In the genomic region with DNA sequence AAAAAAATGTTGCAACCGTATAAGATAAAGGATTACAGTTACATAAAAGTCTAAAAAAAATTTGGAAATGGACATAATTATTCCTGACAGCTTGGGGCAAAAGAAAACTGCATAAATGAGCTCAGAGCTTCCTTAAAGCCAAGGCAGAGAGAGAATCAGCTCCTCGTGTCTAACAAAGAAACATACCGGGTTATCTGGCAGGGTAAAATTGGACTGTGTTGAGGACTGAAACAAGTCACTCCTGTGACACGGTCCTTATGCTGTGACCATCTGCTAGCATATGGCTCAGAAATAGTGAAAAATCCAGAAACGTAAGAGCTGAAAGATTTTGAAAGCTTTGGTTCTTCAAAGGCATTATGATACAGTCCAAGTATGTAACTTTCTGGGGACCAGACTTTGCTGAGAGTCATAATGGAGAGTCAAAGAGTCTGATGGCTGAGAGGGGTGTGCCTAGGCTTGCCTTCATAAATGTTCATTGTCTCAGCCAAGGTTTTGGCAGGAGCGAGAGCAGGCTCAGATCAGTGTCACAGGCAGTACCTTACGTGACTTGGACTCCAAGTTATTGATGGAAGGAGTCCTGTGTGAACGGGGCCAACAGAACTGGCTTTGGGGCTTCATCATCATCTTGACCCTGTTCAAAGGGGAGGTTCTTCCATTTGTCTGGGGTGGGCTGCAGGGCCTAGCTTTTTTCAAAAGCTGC, we compare ENCODE assay signal across 13 cellular contexts. TPM values are rescaled to one million over a fixed set of nuclear protein-coding genes. Genes with fewer than 3 reads are reported as not detected.
DNase-seq lines count a peak whose midpoint lies in the region; ATAC-seq and TF ChIP-seq lines count a peak whose summit lies in the region.
"Had no signal": no experiment of that assay in that cellular context is flagged by ENCODE, and none has a peak within 500 bp of the region (broad histone marks: within the 10 kb centered on the region; RNA-seq: fewer than 3 reads in every experiment).

No MANE protein-coding gene starts in this region.

- H3K9me3 ChIP-seq in spleen, result no peaks in the 10 kb centered on the region

- H3K27me3 ChIP-seq in foreskin keratinocyte (no peaks in the 10 kb centered on the region), spleen (replicated peaks in 1 of 7) (no peaks in the 10 kb centered on the region)
- H3K27me3 ChIP-seq: hepatocyte had no signal

- TF ChIP-seq CTCF in foreskin keratinocyte (conservative IDR thresholded peaks at IDR 0.05) (no peak), spleen (IDR thresholded peaks at IDR 0.05 in 8 of 11, conservative IDR thresholded peaks at IDR 0.05 in 3 of 11) (no peak)

- TF ChIP-seq POLR2A in spleen (IDR thresholded peaks at IDR 0.05), result no peak

- H3K27me3 Mint-ChIP-seq in activated naive CD8-positive, alpha-beta T cell treated with anti-CD3 and anti-CD28 coated beads, Interleukin-2, amount 10 ng/mL, durations not matched to agents 7 days and 5 days, result no peaks in the 10 kb centered on the region
- H3K27me3 Mint-ChIP-seq in activated naive CD8-positive, alpha-beta T cell treated with anti-CD3 and anti-CD28 coated beads for 36 hours, result no peaks in the 10 kb centered on the region
- H3K27me3 Mint-ChIP-seq in T-cell, result no peaks in the 10 kb centered on the region

- peaks cover 0 to 84% (median 44%) of the 10 kb centered on the region in 6 donors for H3K36me3 ChIP-seq in spleen

- no peak overlapping the region for H3K4me3 Mint-ChIP-seq in activated naive CD8-positive, alpha-beta T cell treated with anti-CD3 and anti-CD28 coated beads, Interleukin-2, amount 10 ng/mL, durations not matched to agents 7 days and 5 days
- no peak overlapping the region for H3K4me3 Mint-ChIP-seq in activated naive CD8-positive, alpha-beta T cell treated with anti-CD3 and anti-CD28 coated beads for 36 hours
- no peak overlapping the region for H3K4me3 Mint-ChIP-seq in T-cell

- no peak overlapping the region for H3K4me3 ChIP-seq in spleen
- H3K4me3 ChIP-seq: hepatocyte had no signal

- POLR2A ChIA-PET in activated naive CD8-positive, alpha-beta T cell treated with anti-CD3 and anti-CD28 coated beads, Interleukin-2, amount 10 ng/mL, durations not matched to agents 7 days and 5 days (lab: Charles Lee), result interaction anchor here (0.6 to 1.7 kb wide), 2 partner anchors 10 to 23 kb away, joined by 3 to 7 read pairs; no protein-coding TSS in a partner anchor
- POLR2A ChIA-PET in T-cell (lab: Charles Lee), result no interaction called here

- H3K4me1 ChIP-seq in foreskin keratinocyte (peaks cover 8% of the 10 kb centered on the region), spleen (no peaks in the 10 kb centered on the region)

- intact Hi-C loops in spleen (cut with DNase I; ENCODE audit: low total_unique reads), result no loop called here

- 88 to 94% (median 91%) methylated on average over 8 of the region's 8 CpGs for WGBS in spleen, 5 donors

- H3K27ac Mint-ChIP-seq in activated naive CD8-positive, alpha-beta T cell treated with anti-CD3 and anti-CD28 coated beads, Interleukin-2, amount 10 ng/mL, durations not matched to agents 7 days and 5 days, result peak overlapping the region; percentile 16
- H3K27ac Mint-ChIP-seq in activated naive CD8-positive, alpha-beta T cell treated with anti-CD3 and anti-CD28 coated beads for 36 hours, result no peak overlapping the region
- H3K27ac Mint-ChIP-seq in T-cell, result peak overlapping the region; percentile 47 to 69

- H3K36me3 Mint-ChIP-seq in activated naive CD8-positive, alpha-beta T cell treated with anti-CD3 and anti-CD28 coated beads, Interleukin-2, amount 10 ng/mL, durations not matched to agents 7 days and 5 days, result peaks cover 12% of the 10 kb centered on the region
- H3K36me3 Mint-ChIP-seq in activated naive CD8-positive, alpha-beta T cell treated with anti-CD3 and anti-CD28 coated beads for 36 hours, result peaks cover 19% of the 10 kb centered on the region
- H3K36me3 Mint-ChIP-seq in T-cell, result peaks cover 27% of the 10 kb centered on the region

- CTCF ChIA-PET in T-cell (lab: Charles Lee), result no interaction called here

- H3K9me3 Mint-ChIP-seq in activated naive CD8-positive, alpha-beta T cell treated with anti-CD3 and anti-CD28 coated beads, Interleukin-2, amount 10 ng/mL, durations not matched to agents 7 days and 5 days, result no peaks in the 10 kb centered on the region
- no peaks in the 10 kb centered on the region for H3K9me3 Mint-ChIP-seq in activated naive CD8-positive, alpha-beta T cell treated with anti-CD3 and anti-CD28 coated beads for 36 hours
- no peaks in the 10 kb centered on the region for H3K9me3 Mint-ChIP-seq in T-cell

- H3K4me1 Mint-ChIP-seq in activated naive CD8-positive, alpha-beta T cell treated with anti-CD3 and anti-CD28 coated beads, Interleukin-2, amount 10 ng/mL, durations not matched to agents 7 days and 5 days, result peaks cover 17% of the 10 kb centered on the region
- peaks cover 21% of the 10 kb centered on the region for H3K4me1 Mint-ChIP-seq in activated naive CD8-positive, alpha-beta T cell treated with anti-CD3 and anti-CD28 coated beads for 36 hours
- H3K4me1 Mint-ChIP-seq in T-cell, result peaks cover 6 to 19% (median 16%) of the 10 kb centered on the region in 3 donors

- DNase-seq in activated naive CD8-positive, alpha-beta T cell treated with anti-CD3 and anti-CD28 coated beads, Interleukin-2, amount 10 ng/mL, durations not matched to agents 7 days and 5 days, result no peak
- DNase-seq in activated naive CD8-positive, alpha-beta T cell treated with anti-CD3 and anti-CD28 coated beads for 36 hours, result no peak
- DNase-seq in T-cell (no peak), foreskin keratinocyte (peak; percentile 72 to 84), spleen (peak; percentile 37), SIG-M5 (lab: John Stamatoyannopoulos, UW) (no peak)
- DNase-seq: activated naive CD4-positive, alpha-beta T cell; Karpas-422; SHP77 treated with DMSO at 0.1 percent for 48 hours had no signal

- ATAC-seq in activated naive CD8-positive, alpha-beta T cell treated with anti-CD3 and anti-CD28 coated beads, Interleukin-2, amount 10 ng/mL, durations not matched to agents 7 days and 5 days (ENCODE audit: low read depth), result no peak
- ATAC-seq in T-cell (replicated peaks in 1 of 4), result no peak
- ATAC-seq in foreskin keratinocyte, result peak; percentile 75
- ATAC-seq in HG03571 (IDR thresholded peaks at IDR 0.05; ENCODE audit: unreplicated experiment), result no peak
- no peak for ATAC-seq in HG02759 (IDR thresholded peaks at IDR 0.05; ENCODE audit: unreplicated experiment)
- ATAC-seq: activated CD4-positive, CD25-positive, alpha-beta regulatory T cell treated with anti-CD3 and anti-CD28 coated beads, Interleukin-2, amount 50 U/mL, for 24 hours had no signal

- peak overlapping the region; percentile 55 for H3K27ac ChIP-seq in foreskin keratinocyte
- no peak overlapping the region for H3K27ac ChIP-seq in spleen
- H3K27ac ChIP-seq: hepatocyte had no signal

RNA-seq across cellular contexts. Expression of gene MAP6D1, which starts 12.5 kb away (rescaled TPM):
- 1 to 10 TPM; 1.6 to 2.7 TPM for total RNA-seq in activated naive CD8-positive, alpha-beta T cell treated with anti-CD3 and anti-CD28 coated beads, Interleukin-2, amount 10 ng/mL, durations not matched to agents 7 days and 5 days
- 1 to 10 TPM; 5.3 to 6.5 TPM for total RNA-seq in activated naive CD8-positive, alpha-beta T cell treated with anti-CD3 and anti-CD28 coated beads for 36 hours
- total RNA-seq in T-cell (1 to 10 TPM; 1.2 to 3.3 (median 2.1) TPM), foreskin keratinocyte (1.3 and 1.5 TPM in 2 replicates), spleen (1 to 10 TPM in 6 of 7 donors, not detected in 1; 1.2 to 3.1 (median 1.8) TPM)
- polyA plus RNA-seq in foreskin keratinocyte (1.4 and 1.5 TPM in 2 replicates), spleen (1 to 10 TPM in 1 of 3 donors, under 1 TPM in 2; 0.77 to 2.1 (median 0.99) TPM)

Comparison
In these comparisons a context has a peak if more than half of its experiments do, and no peak if none do; other contexts are left out.
1. DNase-seq: peak in foreskin keratinocyte (2 of 2) and spleen (single experiment); none in activated naive CD8-positive, alpha-beta T cell treated with anti-CD3 and anti-CD28 coated beads, Interleukin-2, amount 10 ng/mL, durations not matched to agents 7 days and 5 days (single experiment), activated naive CD8-positive, alpha-beta T cell treated with anti-CD3 and anti-CD28 coated beads for 36 hours (single experiment), T-cell (0 of 34) and SIG-M5 (single experiment).